In the genomic region with DNA sequence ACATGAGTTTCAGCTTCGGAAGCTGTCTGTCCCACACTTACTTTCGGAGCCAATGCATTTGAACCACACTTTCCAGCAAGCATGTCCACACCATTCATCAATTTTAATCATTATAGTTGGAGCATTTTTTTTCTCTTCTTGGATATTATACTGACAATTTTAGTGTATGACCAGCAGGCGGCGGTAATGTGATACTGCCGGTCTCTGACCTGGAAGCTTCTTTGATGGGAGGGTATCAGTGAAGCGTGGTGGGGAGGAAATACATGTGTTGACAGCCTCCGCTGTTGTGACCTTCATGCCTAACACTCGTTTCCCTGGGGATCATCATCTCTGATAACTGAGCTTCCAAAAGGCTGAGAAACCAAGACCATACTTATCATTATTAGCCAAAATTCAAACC, we compare ENCODE assay signal across 11 cellular contexts.
DNase-seq lines count a peak whose midpoint lies in the region; ATAC-seq, FAIRE-seq and TF ChIP-seq lines count a peak whose summit lies in the region.
"Had no signal": no experiment of that assay in that cellular context is flagged by ENCODE, and none has a peak within 500 bp of the region (broad histone marks: within the 10 kb centered on the region; RNA-seq: fewer than 3 reads in every experiment).

No MANE protein-coding gene starts in this region.

- no peaks in the 10 kb centered on the region for H3K79me2 ChIP-seq in astrocyte (ENCODE audit: insufficient read depth, low read length)

- H3K9me3 ChIP-seq in HEK293 (ENCODE audit: control insufficient read depth, insufficient read depth, low read depth, low read length) (no peaks in the 10 kb centered on the region), astrocyte (ENCODE audit: insufficient read depth, low read depth, low read length) (no peaks in the 10 kb centered on the region)
- H3K9me3 ChIP-seq: breast epithelium had no signal

- H3K4me1 Mint-ChIP-seq in astrocyte (ENCODE audit: low read depth, unreplicated experiment) = peaks cover 18% of the 10 kb centered on the region
- H3K4me1 Mint-ChIP-seq in activated T-cell treated with anti-CD3 and anti-CD28 coated beads, Interleukin-2, amount 50 U/mL, for 24 hours (ENCODE audit: low read depth) = no peaks in the 10 kb centered on the region

- POLR2A ChIA-PET in HEK293 (lab: Yijun Ruan, JAX) = no interaction called here

- TF ChIP-seq CTCF in HEK293 (tag by site-specific recombination; IDR thresholded peaks at IDR 0.05) = no peak
- peak; percentile 35 for TF ChIP-seq CTCF in astrocyte (IDR thresholded peaks at IDR 0.05; ENCODE audit: insufficient read depth, low read depth, low read length)
- TF ChIP-seq CTCF in kidney epithelial cell (IDR thresholded peaks at IDR 0.05; ENCODE audit: insufficient read depth, low read length, poor library complexity, severe bottlenecking) = peak; percentile 34

- no peaks in the 10 kb centered on the region for H3K4me1 ChIP-seq in HEK293 (ENCODE audit: control insufficient read depth, insufficient read depth, low read length)
- peaks cover 18% of the 10 kb centered on the region for H3K4me1 ChIP-seq in astrocyte (ENCODE audit: insufficient read depth, low read length)
- H3K4me1 ChIP-seq: breast epithelium, HAP-1 had no signal

- H4K20me1 ChIP-seq in astrocyte (ENCODE audit: insufficient read depth, low read length) = no peaks in the 10 kb centered on the region

- H3K27ac Mint-ChIP-seq in astrocyte (ENCODE audit: unreplicated experiment) = no peak overlapping the region
- H3K27ac Mint-ChIP-seq in activated T-cell treated with anti-CD3 and anti-CD28 coated beads, Interleukin-2, amount 50 U/mL, for 24 hours = no peak overlapping the region
- H3K27ac Mint-ChIP-seq: stimulated activated naive CD8-positive, alpha-beta T cell treated with anti-CD3 and anti-CD28 coated beads, Interleukin-15, Interleukin-2, amounts not matched to agents 100 ng/mL and 50 ng/mL, for 24 hours had no signal

- H3K27me3 ChIP-seq in astrocyte (ENCODE audit: insufficient read depth, low read length) (no peaks in the 10 kb centered on the region), kidney epithelial cell (ENCODE audit: control insufficient read depth, insufficient read depth, low read length) (no peaks in the 10 kb centered on the region)
- H3K27me3 ChIP-seq: breast epithelium had no signal

- H3K27me3 Mint-ChIP-seq in astrocyte (ENCODE audit: low read depth, unreplicated experiment) = no peaks in the 10 kb centered on the region
- H3K27me3 Mint-ChIP-seq in activated T-cell treated with anti-CD3 and anti-CD28 coated beads, Interleukin-2, amount 50 U/mL, for 24 hours = peaks cover 8% of the 10 kb centered on the region

- DNase-seq in COLO668 (lab: John Stamatoyannopoulos, UW; ENCODE audit: unreplicated experiment) (peak; percentile 10), astrocyte (ENCODE audit: low read depth) (no peak), kidney epithelial cell (ENCODE audit: low read depth) (no peak)
- no peak for DNase-seq in effector CD8-positive, alpha-beta T cell (lab: John Stamatoyannopoulos, UW)
- no peak for DNase-seq in activated naive CD4-positive, alpha-beta T cell treated with anti-CD3 and anti-CD28 coated beads, Interleukin-2, amount 50 U/mL, for 16 hours
- DNase-seq in activated T-cell treated with anti-CD3 and anti-CD28 coated beads, Interleukin-2, amount 50 U/mL, for 24 hours = no peak

- H3K36me3 ChIP-seq in HEK293 (ENCODE audit: control insufficient read depth in 2 of 2, insufficient read depth in 1 of 2, low read length in 2 of 2) = peaks cover 0 to 18% of the 10 kb centered on the region in 2 experiments; a peak in 1 of 3 replicates
- H3K36me3 ChIP-seq in astrocyte (ENCODE audit: insufficient read depth, low read length) = no peaks in the 10 kb centered on the region
- no peaks in the 10 kb centered on the region for H3K36me3 ChIP-seq in kidney epithelial cell (ENCODE audit: control insufficient read depth, insufficient read depth, low read length)
- H3K36me3 ChIP-seq: breast epithelium, HAP-1 had no signal

- peaks cover 29% of the 10 kb centered on the region for H3K36me3 Mint-ChIP-seq in astrocyte (ENCODE audit: low read depth, unreplicated experiment)
- H3K36me3 Mint-ChIP-seq in activated T-cell treated with anti-CD3 and anti-CD28 coated beads, Interleukin-2, amount 50 U/mL, for 24 hours (ENCODE audit: low read depth) = no peaks in the 10 kb centered on the region

- ATAC-seq in GM21423 (IDR thresholded peaks at IDR 0.05; ENCODE audit: unreplicated experiment) = no peak

- peaks cover 4% of the 10 kb centered on the region for H3K9me3 Mint-ChIP-seq in astrocyte (ENCODE audit: unreplicated experiment)
- H3K9me3 Mint-ChIP-seq in activated T-cell treated with anti-CD3 and anti-CD28 coated beads, Interleukin-2, amount 50 U/mL, for 24 hours = peaks cover 10% of the 10 kb centered on the region

- CTCF ChIA-PET in HEK293 (lab: Yijun Ruan, JAX) = interaction anchor here (0.5 to 1.4 kb wide), 8 partner anchors 9 to 278 kb away, joined by 3 to 7 read pairs (median 4); no protein-coding TSS in a partner anchor

- no peak overlapping the region for H3K4me3 Mint-ChIP-seq in astrocyte (ENCODE audit: unreplicated experiment)
- H3K4me3 Mint-ChIP-seq in activated T-cell treated with anti-CD3 and anti-CD28 coated beads, Interleukin-2, amount 50 U/mL, for 24 hours = no peak overlapping the region
- H3K4me3 Mint-ChIP-seq: stimulated activated naive CD8-positive, alpha-beta T cell treated with anti-CD3 and anti-CD28 coated beads, Interleukin-15, Interleukin-2, amounts not matched to agents 100 ng/mL and 50 ng/mL, for 24 hours had no signal

- H3K4me2 ChIP-seq in astrocyte (ENCODE audit: low read length) = no peak overlapping the region

- no peak overlapping the region for H2AFZ ChIP-seq in astrocyte (ENCODE audit: low read depth, low read length)

- H3K27ac ChIP-seq in HEK293 (ENCODE audit: extremely low read depth, low read depth, low read length) = no peak overlapping the region
- no peak overlapping the region for H3K27ac ChIP-seq in astrocyte (ENCODE audit: low read depth, low read length)
- H3K27ac ChIP-seq: breast epithelium had no signal

- no peak overlapping the region for H3K4me3 ChIP-seq in HEK293 (ENCODE audit: low read depth, low read length)
- H3K4me3 ChIP-seq in astrocyte (ENCODE audit: insufficient read depth, low read depth, low read length) = no peak overlapping the region
- no peak overlapping the region for H3K4me3 ChIP-seq in kidney epithelial cell (ENCODE audit: low read depth, low read length)
- H3K4me3 ChIP-seq: breast epithelium, HAP-1 had no signal

- no peak for FAIRE-seq in astrocyte (lab: Jason Lieb, UNC)

- H3K9ac ChIP-seq in astrocyte (ENCODE audit: low read length) = no peak overlapping the region

TF ChIP-seq in HEK293, 187 proteins besides CTCF, POLR2A, EP300 and RAD21:
- peak; percentile 33 for TF ChIP-seq SETDB1 (IDR thresholded peaks at IDR 0.05; ENCODE audit: insufficient read length, low read length)
- TF ChIP-seq, protein P1, sequence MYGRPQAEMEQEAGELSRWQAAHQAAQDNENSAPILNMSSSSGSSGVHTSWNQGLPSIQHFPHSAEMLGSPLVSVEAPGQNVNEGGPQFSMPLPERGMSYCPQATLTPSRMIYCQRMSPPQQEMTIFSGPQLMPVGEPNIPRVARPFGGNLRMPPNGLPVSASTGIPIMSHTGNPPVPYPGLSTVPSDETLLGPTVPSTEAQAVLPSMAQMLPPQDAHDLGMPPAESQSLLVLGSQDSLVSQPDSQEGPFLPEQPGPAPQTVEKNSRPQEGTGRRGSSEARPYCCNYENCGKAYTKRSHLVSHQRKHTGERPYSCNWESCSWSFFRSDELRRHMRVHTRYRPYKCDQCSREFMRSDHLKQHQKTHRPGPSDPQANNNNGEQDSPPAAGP (tag by site-specific recombination; IDR thresholded peaks at IDR 0.05) = no peak
- TF ChIP-seq ZNF626 (tag by site-specific recombination; IDR thresholded peaks at IDR 0.05) = no peak
- TF ChIP-seq ZNF510 (tag by site-specific recombination; IDR thresholded peaks at IDR 0.05; ENCODE audit: insufficient replicate concordance) = no peak
- TF ChIP-seq, protein P2, sequence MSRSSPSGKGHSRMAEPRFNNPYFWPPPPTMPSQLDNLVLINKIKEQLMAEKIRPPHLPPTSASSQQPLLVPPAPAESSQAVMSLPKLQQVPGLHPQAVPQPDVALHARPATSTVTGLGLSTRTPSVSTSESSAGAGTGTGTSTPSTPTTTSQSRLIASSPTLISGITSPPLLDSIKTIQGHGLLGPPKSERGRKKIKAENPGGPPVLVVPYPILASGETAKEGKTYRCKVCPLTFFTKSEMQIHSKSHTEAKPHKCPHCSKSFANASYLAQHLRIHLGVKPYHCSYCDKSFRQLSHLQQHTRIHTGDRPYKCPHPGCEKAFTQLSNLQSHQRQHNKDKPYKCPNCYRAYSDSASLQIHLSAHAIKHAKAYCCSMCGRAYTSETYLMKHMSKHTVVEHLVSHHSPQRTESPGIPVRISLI (tag by site-specific recombination; IDR thresholded peaks at IDR 0.05) = no peak
- no peak for TF ChIP-seq SP3 (tag by site-specific recombination; IDR thresholded peaks at IDR 0.05)
